ENCODE assay signal across 8 cellular contexts in the genomic region with DNA sequence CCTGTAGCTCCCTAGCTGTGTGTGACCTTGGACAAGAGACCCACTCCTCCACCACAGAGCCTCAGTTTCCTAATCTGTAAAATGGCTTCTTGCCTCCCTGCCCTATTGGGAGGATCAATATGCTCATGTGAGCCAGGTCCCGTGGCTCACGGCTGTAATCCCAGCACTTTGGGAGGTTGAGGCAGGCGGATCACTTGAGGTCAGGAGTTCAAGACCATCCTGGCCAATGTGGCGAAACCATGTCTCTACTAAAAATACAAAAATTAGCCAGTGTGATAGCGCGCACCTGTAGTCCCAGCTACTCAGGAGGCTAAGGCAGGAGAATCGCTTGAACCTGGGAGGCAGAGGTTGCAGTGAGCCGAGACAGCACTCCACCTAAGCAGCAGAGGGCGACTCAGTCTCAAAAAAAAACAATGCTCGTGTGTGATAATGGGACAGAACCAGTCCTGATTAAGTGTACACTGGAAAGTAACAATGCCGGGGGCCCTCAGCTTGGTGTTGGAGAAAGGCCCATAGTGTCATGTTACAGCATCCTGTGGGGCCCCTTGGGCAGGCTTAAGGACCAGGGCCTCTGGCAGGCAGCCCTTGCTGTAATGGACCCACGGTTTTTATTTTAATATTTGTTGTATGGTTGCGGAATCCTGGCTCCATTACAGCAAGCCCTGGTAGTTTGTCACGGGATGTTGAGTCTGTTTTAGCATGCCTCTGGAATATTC. TPM values are rescaled to one million over a fixed set of nuclear protein-coding genes. Genes with fewer than 3 reads are reported as not detected.
DNase-seq lines count a peak whose midpoint lies in the region; ATAC-seq and TF ChIP-seq lines count a peak whose summit lies in the region.

No MANE protein-coding gene starts in this region.

- H3K4me1 ChIP-seq in Loucy (ENCODE audit: insufficient read depth, low read length, poor library complexity, severe bottlenecking) (peaks cover 38% of the 10 kb centered on the region), ascending aorta (peaks cover 4 to 5% of the 10 kb centered on the region in 2 donors)

- H3K4me2 ChIP-seq in Loucy (ENCODE audit: low read depth, low read length, poor library complexity, severe bottlenecking), result no peak overlapping the region

- no peaks in the 10 kb centered on the region for H3K27me3 ChIP-seq in Loucy (ENCODE audit: insufficient read depth, low read length, poor library complexity, severe bottlenecking)
- H3K27me3 ChIP-seq in ascending aorta, result no peaks in the 10 kb centered on the region

- ATAC-seq in HG03196 (IDR thresholded peaks at IDR 0.05; ENCODE audit: unreplicated experiment), result no peak

- DNase-seq in DMS79 treated with DMSO at 0.1 percent for 48 hours (lab: John Stamatoyannopoulos, UW), result peak; percentile 91
- DNase-seq in RPMI7951 (ENCODE audit: low read depth), result peak; percentile 78
- no peak for DNase-seq in ascending aorta (ENCODE audit: low spot score in 2 of 2)
- DNase-seq in inferior parietal cortex (ENCODE audit: extremely low spot score), result peak; percentile 45
- DNase-seq in stimulated activated CD8-positive, alpha-beta memory T cell treated with anti-CD3 and anti-CD28 coated beads, Interleukin-4, amount 100 ng/mL, for 48 hours, result peak; percentile 56
- DNase-seq in occipital lobe (lab: John Stamatoyannopoulos, UW), result no peak

- H3K9me2 ChIP-seq in Loucy (replicated peaks; ENCODE audit: low read depth, low read length), result no peaks in the 10 kb centered on the region

- no peak overlapping the region for H3K27ac ChIP-seq in ascending aorta

- peaks cover 26% of the 10 kb centered on the region for H4K20me1 ChIP-seq in Loucy (ENCODE audit: insufficient read depth, low read length, poor library complexity, severe bottlenecking)

- H2AFZ ChIP-seq in Loucy (ENCODE audit: low read length), result no peak overlapping the region

- H3K36me3 ChIP-seq in Loucy (ENCODE audit: insufficient read depth, low read length) (peaks cover 11% of the 10 kb centered on the region; the same call in 1 of the 2 replicates), ascending aorta (peaks cover 15 to 20% of the 10 kb centered on the region in 2 donors)

- H3K9me3 ChIP-seq in Loucy (ENCODE audit: insufficient read depth, low read depth, low read length) (no peaks in the 10 kb centered on the region), ascending aorta (no peaks in the 10 kb centered on the region)

- TF ChIP-seq CTCF in Loucy (conservative IDR thresholded peaks at IDR 0.05; ENCODE audit: low read length) (peak; percentile 64), ascending aorta (IDR thresholded peaks at IDR 0.05) (peak; percentile 44 to 58 (median 49))

- peaks cover 5% of the 10 kb centered on the region for H3F3A ChIP-seq in Loucy (ENCODE audit: low read depth)

- intact Hi-C loops in ascending aorta (cut with DNase I), result loop anchor here (1.0 kb wide), 1 partner anchor 44 kb away; no protein-coding TSS in a partner anchor

- H3K4me3 ChIP-seq in Loucy (ENCODE audit: low read length, poor library complexity, severe bottlenecking) (no peak overlapping the region), ascending aorta (no peak overlapping the region)

- peak overlapping the region; percentile 15 for H3K9ac ChIP-seq in Loucy (ENCODE audit: low read depth, low read length, poor library complexity, severe bottlenecking)

- H3K79me2 ChIP-seq in Loucy (ENCODE audit: insufficient read depth, low read length), result peaks cover 21% of the 10 kb centered on the region

RNA-seq across cellular contexts. Expression of gene RPS11, which starts 6.8 kb away (rescaled TPM):
- total RNA-seq in RPMI7951 (2014; rRNA removed; shearing (Covaris generic)), result 4,830 and 4,921 TPM in 2 replicates
- total RNA-seq in ascending aorta (3,554 TPM), occipital lobe (3,859 TPM)

RNA-seq across cellular contexts. Expression of gene FCGRT, which starts 9.4 kb away (rescaled TPM):
- total RNA-seq in RPMI7951 (2014; rRNA removed; shearing (Covaris generic)), result 14.7 and 22.9 TPM in 2 replicates
- total RNA-seq in ascending aorta (264 TPM), occipital lobe (12.9 TPM)

RNA-seq across cellular contexts. Expression of gene RPL13A, which starts 15.6 kb away (rescaled TPM):
- 2,557 and 2,630 TPM in 2 replicates for total RNA-seq in RPMI7951 (2014; rRNA removed; shearing (Covaris generic))
- total RNA-seq in ascending aorta (2,737 TPM), occipital lobe (2,203 TPM)

RNA-seq across cellular contexts. Expression of gene RCN3, which starts 24.8 kb away (rescaled TPM):
- 145 and 157 TPM in 2 replicates for total RNA-seq in RPMI7951 (2014; rRNA removed; shearing (Covaris generic))
- 116 TPM for total RNA-seq in ascending aorta
- 2.3 TPM for total RNA-seq in occipital lobe

RNA-seq across cellular contexts. Expression of gene FLT3LG, which starts 29.0 kb away (rescaled TPM):
- total RNA-seq in RPMI7951 (2014; rRNA removed; shearing (Covaris generic)), result 8.0 and 12.7 TPM in 2 replicates
- 37.3 TPM for total RNA-seq in ascending aorta
- not detected for total RNA-seq in occipital lobe

Comparison
In these comparisons a context has a peak if more than half of its experiments do, and no peak if none do; other contexts are left out.
1. DNase-seq: peak in DMS79 treated with DMSO at 0.1 percent for 48 hours (single experiment), RPMI7951 (single experiment), inferior parietal cortex (single experiment) and stimulated activated CD8-positive, alpha-beta memory T cell treated with anti-CD3 and anti-CD28 coated beads, Interleukin-4, amount 100 ng/mL, for 48 hours (single experiment); none in ascending aorta (0 of 2) and occipital lobe (single experiment).
2. RNA of gene FCGRT, which starts 9.4 kb away (total RNA-seq): 264 TPM in ascending aorta (single experiment); 14.7 to 22.9 TPM in RPMI7951 and 12.9 TPM in occipital lobe (single experiment); every median in the first group is over 10 times any median in the second.